Comparison of ENCODE assay signal across 12 cellular contexts in the genomic region with DNA sequence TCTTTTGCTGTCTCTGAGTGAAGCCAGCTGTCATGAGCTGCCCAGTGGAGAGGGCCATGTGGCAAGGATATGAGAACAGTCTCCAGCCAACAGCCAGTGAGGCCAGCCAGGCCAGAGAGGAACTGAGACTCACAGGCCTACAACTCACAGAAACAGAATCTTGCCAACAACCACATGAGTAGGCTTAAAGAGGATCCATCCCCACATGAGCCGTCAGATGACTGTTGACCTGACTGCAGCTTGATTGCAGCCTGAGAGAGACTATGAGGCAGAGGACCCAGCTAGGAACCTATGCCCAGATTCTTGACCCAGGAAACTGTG.
A peak's percentile ranks its signal among the peaks of the same experiment; 100 is the strongest.
DNase-seq lines count a peak whose midpoint lies in the region; ATAC-seq and TF ChIP-seq lines count a peak whose summit lies in the region.
"Had no signal": no experiment of that assay in that cellular context is flagged by ENCODE, and none has a peak within 500 bp of the region (broad histone marks: within the 10 kb centered on the region; RNA-seq: fewer than 3 reads in every experiment).

No MANE protein-coding gene starts in this region.

- peak overlapping the region; percentile 77 for H2AK5ac ChIP-seq in mesendoderm (ENCODE audit: low read length)

- TF ChIP-seq CTCF in NB4 (IDR thresholded peaks at IDR 0.05; ENCODE audit: low read depth, low read length) (no peak), fibroblast of lung (conservative IDR thresholded peaks at IDR 0.05 in 1 of 2, IDR thresholded peaks at IDR 0.05 in 1 of 2; ENCODE audit: low read depth in 1 of 2, low read length in 2 of 2) (no peak)

- H3K4me2 ChIP-seq in fibroblast of lung (ENCODE audit: extremely low read depth, insufficient read depth, low read length) = no peak overlapping the region
- no peak overlapping the region for H3K4me2 ChIP-seq in mesendoderm (ENCODE audit: low read length)

- H3K4me1 ChIP-seq in fibroblast of lung (ENCODE audit: control insufficient read depth, extremely low read depth, insufficient read depth, low read length) = peaks cover 13% of the 10 kb centered on the region
- peaks cover 15% of the 10 kb centered on the region for H3K4me1 ChIP-seq in mesendoderm (ENCODE audit: control insufficient read depth, low read depth, low read length)
- H3K4me1 ChIP-seq: body of pancreas had no signal

- no peaks in the 10 kb centered on the region for H4K20me1 ChIP-seq in fibroblast of lung (ENCODE audit: control insufficient read depth, extremely low read depth, insufficient read depth, low read length)

- H2BK120ac ChIP-seq in mesendoderm (ENCODE audit: low read depth, low read length) = peak overlapping the region; percentile 3

- H3K4me3 ChIP-seq in NB4 (ENCODE audit: low read depth, low read length) (no peak overlapping the region), fibroblast of lung (replicated peaks in 1 of 4; ENCODE audit: control extremely low read depth in 1 of 4, insufficient read depth in 1 of 4, low read depth in 3 of 4, low read length in 4 of 4) (no peak overlapping the region), mesendoderm (ENCODE audit: low read length) (no peak overlapping the region)
- H3K4me3 ChIP-seq: body of pancreas had no signal

- H2BK5ac ChIP-seq in mesendoderm (ENCODE audit: low read length) = peak overlapping the region; percentile 24

- TF ChIP-seq POLR2A in NB4 (IDR thresholded peaks at IDR 0.05; ENCODE audit: extremely low read depth, insufficient read length) = no peak

- H3K36me3 ChIP-seq in fibroblast of lung (ENCODE audit: control insufficient read depth, insufficient read depth, low read length) = no peaks in the 10 kb centered on the region
- H3K36me3 ChIP-seq in mesendoderm (ENCODE audit: control insufficient read depth, insufficient read depth, low read length) = no peaks in the 10 kb centered on the region

- peak overlapping the region; percentile 62 for H3K56ac ChIP-seq in mesendoderm (ENCODE audit: low read length)

- no peak overlapping the region for H4K8ac ChIP-seq in mesendoderm (ENCODE audit: low read depth, low read length)

- H3K4ac ChIP-seq in mesendoderm (ENCODE audit: low read depth, low read length) = peak overlapping the region; percentile 60

- ATAC-seq in HG03354 (IDR thresholded peaks at IDR 0.05; ENCODE audit: poor library complexity, severe bottlenecking, unreplicated experiment) = no peak
- ATAC-seq: activated T-cell treated with anti-CD3 and anti-CD28 coated beads, Interleukin-2, amount 50 U/mL, for 4 hours had no signal

- DNase-seq in AG08396 (ENCODE audit: low spot score) (peak; percentile 7), NB4 (ENCODE audit: low read depth) (peak; percentile 26), fibroblast of lung (ENCODE audit: low read depth in 2 of 2) (peak; percentile 23 to 68), mesendoderm (no peak), Kasumi-1 (lab: John Stamatoyannopoulos, UW) (no peak), NCI-H1105 treated with DMSO at 0.1 percent for 48 hours (lab: John Stamatoyannopoulos, UW) (no peak), NCI-H2196 treated with DMSO at 0.1 percent for 48 hours (lab: John Stamatoyannopoulos, UW; ENCODE audit: unreplicated experiment) (no peak)
- DNase-seq: activated T-cell treated with anti-CD3 and anti-CD28 coated beads, Interleukin-2, amount 50 U/mL, for 4 hours; DMS53; NCI-H2029 treated with DMSO at 0.1 percent for 48 hours had no signal

- H3K27ac ChIP-seq in fibroblast of lung (ENCODE audit: insufficient read depth, low read length) (no peak overlapping the region), mesendoderm (ENCODE audit: low read depth, low read length) (peak overlapping the region; percentile 36)

- H3K27me3 ChIP-seq in fibroblast of lung (ENCODE audit: control insufficient read depth, insufficient read depth, low read length) (no peaks in the 10 kb centered on the region), mesendoderm (ENCODE audit: insufficient read depth, low read length, poor library complexity) (no peaks in the 10 kb centered on the region)
- H3K27me3 ChIP-seq: body of pancreas had no signal

- no peaks in the 10 kb centered on the region for H3K79me1 ChIP-seq in mesendoderm (ENCODE audit: low read length)

- no peak overlapping the region for H2BK15ac ChIP-seq in mesendoderm (replicated peaks; ENCODE audit: low read depth)

- H3K18ac ChIP-seq in mesendoderm (ENCODE audit: low read length) = peak overlapping the region; percentile 2

- H4K5ac ChIP-seq in mesendoderm (ENCODE audit: low read length) = no peak overlapping the region

- WGBS in mesendoderm (ENCODE audit: extremely low coverage, insufficient coverage, low lambda C conversion rate) = no CpG with 5 or more reads among the region's 1 CpG

- H3K9ac ChIP-seq in fibroblast of lung (ENCODE audit: insufficient read depth, low read length) = no peak overlapping the region
- H3K9ac ChIP-seq in mesendoderm (ENCODE audit: low read length) = no peak overlapping the region

- H2AFZ ChIP-seq in fibroblast of lung (ENCODE audit: low read length) = no peak overlapping the region

- H3K79me2 ChIP-seq in fibroblast of lung (ENCODE audit: control insufficient read depth, insufficient read depth, low read length) (no peaks in the 10 kb centered on the region), mesendoderm (ENCODE audit: control insufficient read depth, insufficient read depth, low read length) (no peaks in the 10 kb centered on the region)

- no peak overlapping the region for H3K23ac ChIP-seq in mesendoderm (ENCODE audit: low read length)

- H3K9me3 ChIP-seq in fibroblast of lung (ENCODE audit: control insufficient read depth, insufficient read depth, low read depth, low read length) = no peaks in the 10 kb centered on the region
- H3K9me3 ChIP-seq: body of pancreas had no signal

Comparison
In these comparisons a context has a peak if more than half of its experiments do, and no peak if none do; other contexts are left out.
1. DNase-seq: peak in AG08396 (single experiment), NB4 (single experiment) and fibroblast of lung (2 of 2); none in mesendoderm (single experiment), Kasumi-1 (0 of 2), NCI-H1105 treated with DMSO at 0.1 percent for 48 hours (single experiment) and NCI-H2196 treated with DMSO at 0.1 percent for 48 hours (single experiment).